In the genomic region with DNA sequence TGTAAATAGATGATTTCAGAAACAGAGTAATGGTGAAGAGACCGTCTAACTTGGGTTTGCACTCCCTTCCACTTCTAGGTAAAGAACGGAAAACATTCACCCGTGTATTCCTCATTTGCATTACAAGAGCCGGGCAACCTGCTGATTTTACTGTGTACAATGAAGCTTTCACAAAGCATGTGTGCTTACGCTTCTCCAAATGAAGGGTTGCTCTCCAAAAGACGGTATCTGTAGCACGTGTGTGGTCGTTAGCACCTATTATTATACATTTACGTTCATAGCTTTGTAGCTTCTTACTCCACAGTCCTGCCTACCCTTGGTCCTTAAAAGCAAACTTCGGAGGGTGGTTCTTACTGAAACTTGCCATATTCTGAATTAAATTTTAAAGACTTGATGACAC, we compare ENCODE assay signal across 24 cellular contexts.
"Had no signal": no experiment of that assay in that cellular context is flagged by ENCODE, and none has a peak within 500 bp of the region (broad histone marks: within the 10 kb centered on the region; RNA-seq: fewer than 3 reads in every experiment).

No MANE protein-coding gene starts in this region.

- H3K9me3 ChIP-seq: gastroesophageal sphincter, right lobe of liver, tibial artery had no signal

- H3K9me3 Mint-ChIP-seq: activated B cell treated with CpG ODN at 0.5 μM for 24 hours; activated naive CD4-positive, alpha-beta T cell treated with anti-CD3 and anti-CD28 coated beads for 36 hours; activated naive CD8-positive, alpha-beta T cell treated with anti-CD3 and anti-CD28 coated beads, Interleukin-2, amount 10 ng/mL, durations not matched to agents 7 days and 5 days; activated T-cell treated with anti-CD3 and anti-CD28 coated beads, Interleukin-2, amount 50 U/mL, for 4 hours; memory B cell; nephron progenitor cell; stimulated activated naive CD8-positive, alpha-beta T cell treated with anti-CD3 and anti-CD28 coated beads, Interleukin-15, amount 100 ng/mL, for 72 hours had no signal

- H3K27me3 ChIP-seq: right lobe of liver had no signal

- H3K27ac Mint-ChIP-seq: activated B cell treated with CpG ODN at 0.5 μM for 24 hours; activated CD4-positive, alpha-beta T cell treated with anti-CD3 and anti-CD28 coated beads for 36 hours; activated naive CD4-positive, alpha-beta T cell treated with anti-CD3 and anti-CD28 coated beads for 36 hours; activated naive CD8-positive, alpha-beta T cell treated with anti-CD3 and anti-CD28 coated beads, Interleukin-2, amount 10 ng/mL, durations not matched to agents 7 days and 5 days; memory B cell; nephron progenitor cell; stimulated activated naive CD8-positive, alpha-beta T cell treated with anti-CD3 and anti-CD28 coated beads, Interleukin-15, amount 100 ng/mL, for 72 hours had no signal

- ATAC-seq: activated CD4-positive, alpha-beta T cell treated with anti-CD3 and anti-CD28 coated beads for 36 hours; activated T-cell treated with anti-CD3 and anti-CD28 coated beads, Interleukin-2, amount 50 U/mL, for 4 hours; gastroesophageal sphincter; right lobe of liver; stimulated activated naive CD8-positive, alpha-beta T cell treated with anti-CD3 and anti-CD28 coated beads, Interleukin-15, amount 100 ng/mL, for 72 hours had no signal

- H3K4me1 Mint-ChIP-seq: activated CD4-positive, alpha-beta T cell treated with anti-CD3 and anti-CD28 coated beads for 36 hours; stimulated activated naive CD8-positive, alpha-beta T cell treated with anti-CD3 and anti-CD28 coated beads, Interleukin-15, amount 100 ng/mL, for 72 hours had no signal

- FAIRE-seq: islet of Langerhans had no signal

- H3K4me3 ChIP-seq: coronary artery, gastroesophageal sphincter, right lobe of liver, skin epidermis, tibial artery had no signal

- H3K36me3 ChIP-seq: gastroesophageal sphincter, right lobe of liver, tibial artery had no signal

- H3K4me1 ChIP-seq: parathyroid adenoma, right lobe of liver, tibial artery had no signal

- H3K27ac ChIP-seq: coronary artery, epithelial cell of prostate, gastroesophageal sphincter, parathyroid adenoma, right lobe of liver, skin epidermis, tibial artery had no signal

- H3K9ac ChIP-seq: parathyroid adenoma had no signal

- H3K79me2 ChIP-seq: parathyroid adenoma had no signal

- H3K36me3 Mint-ChIP-seq: activated naive CD8-positive, alpha-beta T cell treated with anti-CD3 and anti-CD28 coated beads, Interleukin-2, amount 10 ng/mL, durations not matched to agents 7 days and 5 days; memory B cell had no signal

- H2AFZ ChIP-seq: parathyroid adenoma had no signal

- H3K4me3 Mint-ChIP-seq: activated B cell treated with CpG ODN at 0.5 μM for 24 hours; activated CD4-positive, alpha-beta T cell treated with anti-CD3 and anti-CD28 coated beads for 36 hours; activated naive CD4-positive, alpha-beta T cell treated with anti-CD3 and anti-CD28 coated beads for 36 hours; activated naive CD8-positive, alpha-beta T cell treated with anti-CD3 and anti-CD28 coated beads, Interleukin-2, amount 10 ng/mL, durations not matched to agents 7 days and 5 days; activated T-cell treated with anti-CD3 and anti-CD28 coated beads, Interleukin-2, amount 50 U/mL, for 4 hours; memory B cell; nephron progenitor cell; stimulated activated naive CD8-positive, alpha-beta T cell treated with anti-CD3 and anti-CD28 coated beads, Interleukin-15, amount 100 ng/mL, for 72 hours had no signal

- DNase-seq: activated B cell treated with CpG ODN at 0.5 μM for 24 hours; activated CD4-positive, alpha-beta T cell treated with anti-CD3 and anti-CD28 coated beads for 36 hours; activated CD4-positive, alpha-beta T cell treated with anti-CD3 and anti-CD28 coated beads, Interleukin-2, amount 50 U/mL, for 4 hours; activated CD8-positive, alpha-beta memory T cell treated with anti-CD3 and anti-CD28 coated beads, Interleukin-2, amount 50 U/mL, for 48 hours; activated naive CD4-positive, alpha-beta T cell treated with anti-CD3 and anti-CD28 coated beads for 36 hours; activated naive CD8-positive, alpha-beta T cell treated with anti-CD3 and anti-CD28 coated beads, Interleukin-2, amount 10 ng/mL, durations not matched to agents 7 days and 5 days; activated T-cell treated with anti-CD3 and anti-CD28 coated beads, Interleukin-2, amount 50 U/mL, for 4 hours; amygdala; cerebellar nuclear complex; head of caudate nucleus; hypothalamus; nephron progenitor cell; nucleus accumbens; right lobe of liver; stimulated activated CD4-positive, alpha-beta T cell treated with anti-CD3 and anti-CD28 coated beads, Interleukin-1b, Interleukin-23, amount 100 ng/mL, for 48 hours; stimulated activated naive CD8-positive, alpha-beta T cell treated with anti-CD3 and anti-CD28 coated beads, Interleukin-15, amount 100 ng/mL, for 72 hours; tibial artery had no signal
